Comparison of ENCODE assay signal across 22 cellular contexts in the genomic region with DNA sequence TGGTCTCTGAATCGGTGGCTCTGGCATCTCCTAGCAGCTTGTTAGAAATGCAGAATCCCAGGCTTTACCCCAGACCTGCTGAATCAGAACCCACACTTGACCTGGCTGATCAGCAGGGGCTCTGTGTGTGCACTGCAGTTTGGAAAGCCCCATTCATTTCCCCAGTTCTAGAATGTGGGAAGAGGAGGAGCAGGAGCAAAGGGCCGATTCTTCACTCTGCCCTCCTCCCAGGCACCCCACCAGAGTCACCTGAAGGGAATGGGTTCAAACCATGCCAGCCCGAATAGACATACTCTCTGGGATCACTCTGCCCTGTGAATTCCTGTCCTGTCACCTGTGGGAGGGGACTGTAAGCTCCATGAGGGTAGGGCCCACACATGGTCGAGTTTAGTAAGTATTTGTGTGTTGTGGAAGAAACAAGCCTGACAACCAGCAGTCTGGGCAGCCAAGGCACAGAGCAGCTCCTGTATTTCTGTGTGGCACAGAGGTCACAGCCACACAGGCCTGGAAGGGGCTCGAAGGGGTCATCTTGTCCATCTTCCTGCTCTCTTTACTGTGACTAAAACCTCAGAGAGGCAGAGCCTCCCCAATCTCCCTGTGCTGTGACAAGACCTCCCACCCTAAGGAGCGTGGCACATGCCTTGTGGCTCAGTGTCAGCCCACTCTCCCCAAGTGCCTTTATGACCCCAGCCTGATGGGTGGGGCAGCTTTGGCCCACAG. TPM values are rescaled to one million over a fixed set of nuclear protein-coding genes. Genes with fewer than 3 reads are reported as not detected.
DNase-seq lines count a peak whose midpoint lies in the region; ATAC-seq and TF ChIP-seq lines count a peak whose summit lies in the region.
"Had no signal": no experiment of that assay in that cellular context is flagged by ENCODE, and none has a peak within 500 bp of the region (broad histone marks: within the 10 kb centered on the region; RNA-seq: fewer than 3 reads in every experiment).

No MANE protein-coding gene starts in this region.

- no peak for TF ChIP-seq POLR2A in upper lobe of left lung (IDR thresholded peaks at IDR 0.05)

- H3K9me3 ChIP-seq in right atrium auricular region (no peaks in the 10 kb centered on the region), upper lobe of left lung (no peaks in the 10 kb centered on the region)
- H3K9me3 ChIP-seq: upper lobe of right lung had no signal

- intact Hi-C loops in left cardiac atrium (cut with DNase I): no loop called here

- no peak overlapping the region for H3K4me3 ChIP-seq in right atrium auricular region
- H3K4me3 ChIP-seq in coronary artery: no peak overlapping the region
- no peak overlapping the region for H3K4me3 ChIP-seq in upper lobe of left lung
- H3K4me3 ChIP-seq: PC-9, upper lobe of right lung had no signal

- 83 to 87% methylated on average over 6 of the region's 6 CpGs for WGBS in upper lobe of left lung, 2 donors

- no peaks in the 10 kb centered on the region for H3K36me3 ChIP-seq in right atrium auricular region
- no peaks in the 10 kb centered on the region for H3K36me3 ChIP-seq in upper lobe of left lung
- H3K36me3 ChIP-seq: upper lobe of right lung had no signal

- DNase-seq in right atrium auricular region (ENCODE audit: low spot score) (peak; percentile 23), left cardiac atrium (no peak), coronary artery (ENCODE audit: low spot score) (peak; percentile 55), progenitor cell of endocrine pancreas (ENCODE audit: low spot score, unreplicated experiment) (no peak), type B pancreatic cell (ENCODE audit: extremely low spot score, unreplicated experiment) (peak; percentile 32), upper lobe of left lung (no peak), AG08395 (ENCODE audit: low spot score) (no peak)
- no peak for DNase-seq in T-helper 2 cell treated with Interferon-gamma antibody and Interleukin-4, amounts not matched to agents 5 μg/mL and 100 μg/mL, for 36 hours (ENCODE audit: low spot score)
- DNase-seq: activated B cell treated with CpG ODN at 0.5 μM for 24 hours; activated CD4-positive, alpha-beta T cell treated with anti-CD3 and anti-CD28 coated beads, Interleukin-2, amount 50 U/mL, for 4 hours; activated gamma-delta T cell; COR-L47; DMS79; effector CD8-positive, alpha-beta T cell; GF-D8; NCI-H510A treated with DMSO at 0.1 percent for 48 hours; PC-9; SIG-M5; stimulated activated naive CD8-positive, alpha-beta T cell treated with anti-CD3 and anti-CD28 coated beads, Interleukin-15, amount 100 ng/mL, for 72 hours; upper lobe of right lung had no signal

- no peak for ATAC-seq in left cardiac atrium
- no peak for ATAC-seq in upper lobe of left lung (ENCODE audit: low FRiP score in 2 of 2)
- ATAC-seq: stimulated activated naive CD8-positive, alpha-beta T cell treated with anti-CD3 and anti-CD28 coated beads, Interleukin-15, amount 100 ng/mL, for 72 hours; upper lobe of right lung had no signal

- H3K27ac ChIP-seq in right atrium auricular region (peak overlapping the region; percentile 80 to 84), coronary artery (no peak overlapping the region), upper lobe of left lung (no peak overlapping the region)
- H3K27ac ChIP-seq: epithelial cell of prostate, PC-9, upper lobe of right lung had no signal

- no peak for TF ChIP-seq CTCF in right atrium auricular region (IDR thresholded peaks at IDR 0.05)
- TF ChIP-seq CTCF in coronary artery (IDR thresholded peaks at IDR 0.05): no peak
- TF ChIP-seq CTCF in progenitor cell of endocrine pancreas (IDR thresholded peaks at IDR 0.05; ENCODE audit: unreplicated experiment): no peak
- no peak for TF ChIP-seq CTCF in type B pancreatic cell (conservative IDR thresholded peaks at IDR 0.05)
- TF ChIP-seq CTCF in upper lobe of left lung (IDR thresholded peaks at IDR 0.05): no peak

- peaks cover 9% of the 10 kb centered on the region for H3K4me1 Mint-ChIP-seq in progenitor cell of endocrine pancreas (ENCODE audit: low read depth)
- H3K4me1 Mint-ChIP-seq in type B pancreatic cell (ENCODE audit: unreplicated experiment): peaks cover 8% of the 10 kb centered on the region
- H3K4me1 Mint-ChIP-seq in T-helper 2 cell treated with Interferon-gamma antibody and Interleukin-4, amounts not matched to agents 5 μg/mL and 100 μg/mL, for 36 hours (ENCODE audit: low read depth): no peaks in the 10 kb centered on the region
- H3K4me1 Mint-ChIP-seq: activated B cell treated with CpG ODN at 0.5 μM for 24 hours; stimulated activated naive CD8-positive, alpha-beta T cell treated with anti-CD3 and anti-CD28 coated beads, Interleukin-15, amount 100 ng/mL, for 72 hours had no signal

- H3K27me3 ChIP-seq in right atrium auricular region: no peaks in the 10 kb centered on the region
- H3K27me3 ChIP-seq in upper lobe of left lung: no peaks in the 10 kb centered on the region
- H3K27me3 ChIP-seq: upper lobe of right lung had no signal

- H3K36me3 Mint-ChIP-seq in progenitor cell of endocrine pancreas (ENCODE audit: insufficient read depth) (no peaks in the 10 kb centered on the region), type B pancreatic cell (no peaks in the 10 kb centered on the region)
- H3K36me3 Mint-ChIP-seq in T-helper 2 cell treated with Interferon-gamma antibody and Interleukin-4, amounts not matched to agents 5 μg/mL and 100 μg/mL, for 36 hours (ENCODE audit: low read depth): no peaks in the 10 kb centered on the region

- H3K4me3 Mint-ChIP-seq in progenitor cell of endocrine pancreas (ENCODE audit: low read depth) (no peak overlapping the region), type B pancreatic cell (no peak overlapping the region)
- no peak overlapping the region for H3K4me3 Mint-ChIP-seq in T-helper 2 cell treated with Interferon-gamma antibody and Interleukin-4, amounts not matched to agents 5 μg/mL and 100 μg/mL, for 36 hours
- H3K4me3 Mint-ChIP-seq: activated B cell treated with CpG ODN at 0.5 μM for 24 hours; stimulated activated naive CD8-positive, alpha-beta T cell treated with anti-CD3 and anti-CD28 coated beads, Interleukin-15, amount 100 ng/mL, for 72 hours had no signal

- TF ChIP-seq EP300 in upper lobe of left lung (IDR thresholded peaks at IDR 0.05): no peak

- H3K27me3 Mint-ChIP-seq in progenitor cell of endocrine pancreas: peaks cover 3% of the 10 kb centered on the region
- no peaks in the 10 kb centered on the region for H3K27me3 Mint-ChIP-seq in type B pancreatic cell
- peaks cover 6% of the 10 kb centered on the region for H3K27me3 Mint-ChIP-seq in T-helper 2 cell treated with Interferon-gamma antibody and Interleukin-4, amounts not matched to agents 5 μg/mL and 100 μg/mL, for 36 hours (ENCODE audit: low read depth)
- H3K27me3 Mint-ChIP-seq: activated B cell treated with CpG ODN at 0.5 μM for 24 hours; stimulated activated naive CD8-positive, alpha-beta T cell treated with anti-CD3 and anti-CD28 coated beads, Interleukin-15, amount 100 ng/mL, for 72 hours had no signal

- H3K27ac Mint-ChIP-seq in progenitor cell of endocrine pancreas (peak overlapping the region; percentile 81), type B pancreatic cell (no peak overlapping the region)
- no peak overlapping the region for H3K27ac Mint-ChIP-seq in T-helper 2 cell treated with Interferon-gamma antibody and Interleukin-4, amounts not matched to agents 5 μg/mL and 100 μg/mL, for 36 hours
- H3K27ac Mint-ChIP-seq: activated B cell treated with CpG ODN at 0.5 μM for 24 hours had no signal

- no peaks in the 10 kb centered on the region for H3K9me3 Mint-ChIP-seq in progenitor cell of endocrine pancreas (ENCODE audit: low read depth)
- H3K9me3 Mint-ChIP-seq in type B pancreatic cell: no peaks in the 10 kb centered on the region
- H3K9me3 Mint-ChIP-seq in T-helper 2 cell treated with Interferon-gamma antibody and Interleukin-4, amounts not matched to agents 5 μg/mL and 100 μg/mL, for 36 hours: no peaks in the 10 kb centered on the region
- H3K9me3 Mint-ChIP-seq: activated B cell treated with CpG ODN at 0.5 μM for 24 hours; stimulated activated naive CD8-positive, alpha-beta T cell treated with anti-CD3 and anti-CD28 coated beads, Interleukin-15, amount 100 ng/mL, for 72 hours had no signal

- H3K4me1 ChIP-seq in right atrium auricular region: peaks cover 0 to 36% of the 10 kb centered on the region in 2 donors
- no peaks in the 10 kb centered on the region for H3K4me1 ChIP-seq in upper lobe of left lung
- H3K4me1 ChIP-seq: upper lobe of right lung had no signal

RNA-seq across cellular contexts. Expression of a gene that starts 29.0 kb away (rescaled TPM):
- 100 to 1,000 TPM; 444 to 908 TPM for total RNA-seq in right atrium auricular region
- total RNA-seq in left cardiac atrium: 100 to 1,000 TPM; 431 to 706 TPM
- total RNA-seq in progenitor cell of endocrine pancreas: not detected in 2 replicates
- not detected in 2 replicates for total RNA-seq in type B pancreatic cell (ENCODE audit: low replicate concordance)
- total RNA-seq in upper lobe of left lung: 1 to 10 TPM in 2 of 6 donors, under 1 TPM in 2, not detected in 2; 0.71 to 1.6 (median 0.98) TPM
- total RNA-seq: activated B cell treated with CpG ODN at 0.5 μM for 24 hours, lung microvascular endothelial cell, PC-9, upper lobe of right lung had no signal

RNA-seq across cellular contexts. Expression of a gene that starts 41.4 kb away (rescaled TPM):
- total RNA-seq in right atrium auricular region (under 1 TPM in 1 of 2 donors, not detected in 1; 0.35 TPM), left cardiac atrium (1 to 10 TPM in 1 of 2 donors, not detected in 1; 1.0 TPM), progenitor cell of endocrine pancreas (2.3 and 2.5 TPM in 2 replicates), type B pancreatic cell (ENCODE audit: low replicate concordance) (0.71 and 2.4 TPM in 2 replicates), upper lobe of left lung (10 to 100 TPM in 1 of 6 donors, 1 to 10 TPM in 5; 2.1 to 12.8 (median 3.0) TPM)

RNA-seq across cellular contexts. Expression of a gene that starts 46.3 kb away (rescaled TPM):
- under 1 TPM; 0.15 to 0.63 TPM for total RNA-seq in right atrium auricular region
- total RNA-seq in left cardiac atrium: under 1 TPM in 1 of 2 donors, not detected in 1; 0.86 TPM
- not detected in 2 replicates for total RNA-seq in progenitor cell of endocrine pancreas
- 0.12 TPM in 1 of 2 replicates, not detected in the other for total RNA-seq in type B pancreatic cell (ENCODE audit: low replicate concordance)
- total RNA-seq in upper lobe of left lung: not detected
- total RNA-seq: activated B cell treated with CpG ODN at 0.5 μM for 24 hours, lung microvascular endothelial cell, PC-9, upper lobe of right lung had no signal

Comparison
In these comparisons a context has a peak if more than half of its experiments do, and no peak if none do; other contexts are left out.
1. DNase-seq: peak in right atrium auricular region (single experiment), coronary artery (single experiment) and type B pancreatic cell (single experiment); none in left cardiac atrium (single experiment), progenitor cell of endocrine pancreas (single experiment), upper lobe of left lung (0 of 2), AG08395 (single experiment) and T-helper 2 cell treated with Interferon-gamma antibody and Interleukin-4, amounts not matched to agents 5 μg/mL and 100 μg/mL, for 36 hours (single experiment).
2. H3K27ac ChIP-seq: peak in right atrium auricular region (2 of 2); none in coronary artery (0 of 2) and upper lobe of left lung (0 of 4).
3. RNA of a gene that starts 29.0 kb away (total RNA-seq): 444 to 908 TPM in right atrium auricular region and 431 to 706 TPM in left cardiac atrium; 0.71 to 1.6 TPM in upper lobe of left lung, not detected in progenitor cell of endocrine pancreas and not detected in type B pancreatic cell; every median in the first group is over 100 times any median in the second.